Comparison of ENCODE assay signal across 8 cellular contexts in genomic region chr7:16891338-16891737, GRCh38. TPM values are rescaled to one million over a fixed set of nuclear protein-coding genes. Genes with fewer than 3 reads are reported as not detected.
DNase-seq lines count a peak whose midpoint lies in the region; TF ChIP-seq lines count a peak whose summit lies in the region.

No MANE protein-coding gene starts in this region.

- H2AFZ ChIP-seq in osteoblast (ENCODE audit: low read length): peak overlapping the region; percentile 1

- H3K27me3 ChIP-seq in BJ (ENCODE audit: control insufficient read depth, insufficient read depth, low read length) (no peaks in the 10 kb centered on the region), osteoblast (ENCODE audit: insufficient read depth, low read length) (no peaks in the 10 kb centered on the region)

- H3K36me3 ChIP-seq in BJ (ENCODE audit: control insufficient read depth, insufficient read depth, low read length) (no peaks in the 10 kb centered on the region), osteoblast (ENCODE audit: insufficient read depth, low read length) (no peaks in the 10 kb centered on the region)

- no peaks in the 10 kb centered on the region for H3K79me2 ChIP-seq in osteoblast (ENCODE audit: insufficient read depth, low read length)

- H4K20me1 ChIP-seq in osteoblast (ENCODE audit: insufficient read depth, low read length): no peaks in the 10 kb centered on the region

- TF ChIP-seq CTCF in BJ (IDR thresholded peaks at IDR 0.05; ENCODE audit: insufficient read depth, low read depth, low read length) (peak; percentile 65), GM13976 (IDR thresholded peaks at IDR 0.05; ENCODE audit: borderline replicate concordance, control extremely low read depth, extremely low read depth, insufficient read depth, missing control alignments) (peak; percentile 19), fibroblast of mammary gland (conservative IDR thresholded peaks at IDR 0.05; ENCODE audit: control insufficient read depth, insufficient read depth, low read depth, low read length) (peak; percentile 57), osteoblast (IDR thresholded peaks at IDR 0.05; ENCODE audit: extremely low read depth, low read depth, low read length) (peak; percentile 73)

- POLR2A ChIA-PET in BJ (lab: Charles Lee): interaction anchor here (0.7 kb wide), 1 partner anchor 27 kb away, joined by 3 read pairs; no protein-coding TSS in a partner anchor

- no peak for DNase-seq in BJ (ENCODE audit: low read depth)
- peak; percentile 11 for DNase-seq in GM13976 (ENCODE audit: low spot score)
- DNase-seq in HS-5 (ENCODE audit: low read depth): peak; percentile 16
- peak; percentile 40 for DNase-seq in RPMI8226
- peak; percentile 67 for DNase-seq in fibroblast of mammary gland (ENCODE audit: low read depth)
- no peak for DNase-seq in osteoblast (ENCODE audit: insufficient read length, low spot score, missing footprints)
- DNase-seq in NCI-H510A (lab: John Stamatoyannopoulos, UW): no peak
- no peak for DNase-seq in activated CD4-positive, CD25-positive, alpha-beta regulatory T cell treated with anti-CD3 and anti-CD28 coated beads, Interleukin-2, amount 50 U/mL, for 72 hours

- CTCF ChIA-PET in BJ (lab: Yijun Ruan, JAX): interaction anchor here (0.6 to 4.5 kb wide), 16 partner anchors 9 to 410 kb away, joined by 3 to 44 read pairs (median 4); partner anchors contain the start of genes AGR3 and AHR

- H3K4me1 ChIP-seq in osteoblast (ENCODE audit: insufficient read depth, low read length): no peaks in the 10 kb centered on the region

- no peak overlapping the region for H3K4me2 ChIP-seq in osteoblast (ENCODE audit: insufficient read depth, low read length)

- in situ Hi-C loops in GM13976 (cut with MboI; ENCODE audit: low sequenced_read_pairs, unreplicated experiment): no loop called here

- H3K27ac ChIP-seq in osteoblast (ENCODE audit: low read depth, low read length): no peak overlapping the region

- no peaks in the 10 kb centered on the region for H3K9me3 ChIP-seq in osteoblast (ENCODE audit: low read depth, low read length)

- no peak overlapping the region for H3K4me3 ChIP-seq in BJ (ENCODE audit: low read depth, low read length)
- no peak overlapping the region for H3K4me3 ChIP-seq in fibroblast of mammary gland (ENCODE audit: control insufficient read depth, low read depth, low read length)
- H3K4me3 ChIP-seq in osteoblast (ENCODE audit: insufficient read depth, low read length): no peak overlapping the region

RNA-seq across cellular contexts. Expression of gene AGR3, which starts 9.6 kb away (rescaled TPM):
- polyA plus RNA-seq in BJ (2011; rRNA removed): not detected in 2 replicates
- not detected in 2 replicates for polyA minus RNA-seq in BJ (2011; rRNA and poly(A)+ RNA removed)
- not detected in 2 replicates for total RNA-seq in osteoblast

Comparison
In these comparisons a context has a peak if more than half of its experiments do, and no peak if none do; other contexts are left out.
1. DNase-seq: peak in GM13976 (single experiment), HS-5 (single experiment), RPMI8226 (single experiment) and fibroblast of mammary gland (single experiment); none in BJ (single experiment), osteoblast (single experiment), NCI-H510A (single experiment) and activated CD4-positive, CD25-positive, alpha-beta regulatory T cell treated with anti-CD3 and anti-CD28 coated beads, Interleukin-2, amount 50 U/mL, for 72 hours (single experiment).
2. CTCF ChIP-seq: peak in every context shown above with its lines; median percentile 73 in osteoblast; 65 in BJ; 57 in fibroblast of mammary gland; 19 in GM13976.